Comparison of ENCODE assay signal across 1 cellular context in the genomic region with DNA sequence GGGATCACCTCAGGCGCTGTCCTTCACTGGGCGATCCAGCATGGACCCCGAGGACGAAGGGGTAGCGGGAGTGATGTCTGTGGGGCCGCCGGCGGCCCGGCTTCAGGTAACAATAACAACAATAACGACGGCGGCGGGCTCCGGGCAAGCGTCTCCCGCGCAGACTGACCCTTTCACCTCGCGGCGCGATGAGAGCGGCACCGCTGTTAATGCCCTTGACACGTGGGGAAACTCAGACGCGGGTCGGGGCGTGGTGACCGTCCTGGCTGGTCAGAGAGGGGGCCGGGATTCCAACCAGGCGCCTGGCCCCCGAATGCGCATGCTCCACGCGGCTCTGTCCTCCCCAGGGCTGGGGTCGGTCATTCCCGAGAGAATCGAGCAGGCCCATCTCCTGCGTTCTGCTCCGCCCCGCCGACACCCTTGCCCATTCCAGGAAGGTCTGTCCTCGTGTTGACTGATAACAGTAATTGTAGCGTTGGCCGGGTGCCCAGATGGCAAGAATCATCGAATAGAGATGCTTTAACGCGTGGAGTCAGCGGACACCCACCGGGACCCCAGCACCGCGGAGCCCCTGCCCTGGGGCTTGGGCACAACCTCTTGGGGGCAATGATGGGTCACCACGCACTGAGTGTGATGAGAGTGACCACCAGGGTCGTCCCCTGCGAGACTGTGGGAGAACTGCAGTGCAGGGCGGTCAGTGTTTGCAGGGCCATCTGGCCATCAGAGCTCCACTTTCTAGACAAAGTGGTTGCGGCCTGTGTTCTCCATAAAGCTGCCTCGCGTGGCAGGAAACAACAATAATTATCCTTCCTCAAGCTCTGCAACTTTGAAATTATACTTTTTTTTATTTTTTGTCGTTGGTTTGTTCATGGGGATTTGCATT.
TF ChIP-seq lines count a peak whose summit lies in the region.

No MANE protein-coding gene starts in this region.

TF ChIP-seq in HepG2, 621 proteins besides CTCF, POLR2A, EP300 and RAD21 (continued from another document and continues in another):
- TF ChIP-seq CEBPB (IDR thresholded peaks at IDR 0.05; ENCODE audit: borderline replicate concordance, low read depth, low read length) = no peak
- TF ChIP-seq IRF2 (CRISPR knock-in tag; IDR thresholded peaks at IDR 0.05) = 0 out of 2 replicates have a peak, but pooled peaks have one; percentile 5
- no peak for TF ChIP-seq ETV6 (CRISPR knock-in tag; conservative IDR thresholded peaks at IDR 0.05)
- peak; percentile 75 for TF ChIP-seq ZFP90 (CRISPR knock-in tag; IDR thresholded peaks at IDR 0.05; ENCODE audit: borderline replicate concordance)
- no peak for TF ChIP-seq ZBTB3 (CRISPR knock-in tag; IDR thresholded peaks at IDR 0.05; ENCODE audit: borderline replicate concordance, low read depth)
- no peak for TF ChIP-seq KLF16 (CRISPR knock-in tag; IDR thresholded peaks at IDR 0.05)
- no peak for TF ChIP-seq ZNF878 (CRISPR knock-in tag; IDR thresholded peaks at IDR 0.05)
- TF ChIP-seq NFE2L2 (IDR thresholded peaks at IDR 0.05; ENCODE audit: low read length) = no peak
- TF ChIP-seq, protein P1, sequence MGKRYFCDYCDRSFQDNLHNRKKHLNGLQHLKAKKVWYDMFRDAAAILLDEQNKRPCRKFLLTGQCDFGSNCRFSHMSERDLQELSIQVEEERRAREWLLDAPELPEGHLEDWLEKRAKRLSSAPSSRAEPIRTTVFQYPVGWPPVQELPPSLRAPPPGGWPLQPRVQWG (CRISPR knock-in tag; IDR thresholded peaks at IDR 0.05; ENCODE audit: borderline replicate concordance, low read depth) = no peak
- peak; percentile 74; the same call in 1 of the 2 replicates for TF ChIP-seq ZNF33B (CRISPR knock-in tag; IDR thresholded peaks at IDR 0.05)
- TF ChIP-seq, protein P2, sequence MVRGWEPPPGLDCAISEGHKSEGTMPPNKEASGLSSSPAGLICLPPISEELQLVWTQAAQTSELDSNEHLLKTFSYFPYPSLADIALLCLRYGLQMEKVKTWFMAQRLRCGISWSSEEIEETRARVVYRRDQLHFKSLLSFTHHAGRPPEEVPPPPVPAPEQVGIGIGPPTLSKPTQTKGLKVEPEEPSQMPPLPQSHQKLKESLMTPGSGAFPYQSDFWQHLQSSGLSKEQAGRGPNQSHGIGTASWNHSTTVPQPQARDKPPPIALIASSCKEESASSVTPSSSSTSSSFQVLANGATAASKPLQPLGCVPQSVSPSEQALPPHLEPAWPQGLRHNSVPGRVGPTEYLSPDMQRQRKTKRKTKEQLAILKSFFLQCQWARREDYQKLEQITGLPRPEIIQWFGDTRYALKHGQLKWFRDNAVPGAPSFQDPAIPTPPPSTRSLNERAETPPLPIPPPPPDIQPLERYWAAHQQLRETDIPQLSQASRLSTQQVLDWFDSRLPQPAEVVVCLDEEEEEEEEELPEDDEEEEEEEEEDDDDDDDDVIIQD (CRISPR knock-in tag; IDR thresholded peaks at IDR 0.05; ENCODE audit: low read depth) = no peak
- TF ChIP-seq MXI1 (IDR thresholded peaks at IDR 0.05; ENCODE audit: borderline replicate concordance, low read depth, low read length) = 0 out of 3 replicates have a peak, but pooled peaks have one; percentile 51
- TF ChIP-seq DMAP1 (CRISPR knock-in tag; IDR thresholded peaks at IDR 0.05) = peak; percentile 77
- TF ChIP-seq, protein P3, sequence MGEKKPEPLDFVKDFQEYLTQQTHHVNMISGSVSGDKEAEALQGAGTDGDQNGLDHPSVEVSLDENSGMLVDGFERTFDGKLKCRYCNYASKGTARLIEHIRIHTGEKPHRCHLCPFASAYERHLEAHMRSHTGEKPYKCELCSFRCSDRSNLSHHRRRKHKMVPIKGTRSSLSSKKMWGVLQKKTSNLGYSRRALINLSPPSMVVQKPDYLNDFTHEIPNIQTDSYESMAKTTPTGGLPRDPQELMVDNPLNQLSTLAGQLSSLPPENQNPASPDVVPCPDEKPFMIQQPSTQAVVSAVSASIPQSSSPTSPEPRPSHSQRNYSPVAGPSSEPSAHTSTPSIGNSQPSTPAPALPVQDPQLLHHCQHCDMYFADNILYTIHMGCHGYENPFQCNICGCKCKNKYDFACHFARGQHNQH (CRISPR knock-in tag; IDR thresholded peaks at IDR 0.05) = no peak; the same call in 1 of the 2 replicates
- no peak for TF ChIP-seq PPARG (CRISPR knock-in tag; conservative IDR thresholded peaks at IDR 0.05)
- no peak for TF ChIP-seq GTF2F1 (IDR thresholded peaks at IDR 0.05; ENCODE audit: low read length)
- no peak for TF ChIP-seq XBP1 (CRISPR knock-in tag; IDR thresholded peaks at IDR 0.05)
- TF ChIP-seq GATAD1 (CRISPR knock-in tag; IDR thresholded peaks at IDR 0.05) = no peak
- TF ChIP-seq NFE2 (CRISPR knock-in tag; IDR thresholded peaks at IDR 0.05) = no peak
- TF ChIP-seq ZC3H13 (CRISPR knock-in tag; IDR thresholded peaks at IDR 0.05) = no peak
- TF ChIP-seq SUZ12 (IDR thresholded peaks at IDR 0.05; ENCODE audit: low read depth, low read length) = no peak
- TF ChIP-seq, protein P4, sequence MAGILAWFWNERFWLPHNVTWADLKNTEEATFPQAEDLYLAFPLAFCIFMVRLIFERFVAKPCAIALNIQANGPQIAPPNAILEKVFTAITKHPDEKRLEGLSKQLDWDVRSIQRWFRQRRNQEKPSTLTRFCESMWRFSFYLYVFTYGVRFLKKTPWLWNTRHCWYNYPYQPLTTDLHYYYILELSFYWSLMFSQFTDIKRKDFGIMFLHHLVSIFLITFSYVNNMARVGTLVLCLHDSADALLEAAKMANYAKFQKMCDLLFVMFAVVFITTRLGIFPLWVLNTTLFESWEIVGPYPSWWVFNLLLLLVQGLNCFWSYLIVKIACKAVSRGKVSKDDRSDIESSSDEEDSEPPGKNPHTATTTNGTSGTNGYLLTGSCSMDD (CRISPR knock-in tag; IDR thresholded peaks at IDR 0.05) = no peak
- no peak for TF ChIP-seq TEAD3 (CRISPR knock-in tag; optimal IDR thresholded peaks at IDR 0.05; ENCODE audit: borderline replicate concordance)
- no peak for TF ChIP-seq NCOA2 (CRISPR knock-in tag; IDR thresholded peaks at IDR 0.05)
- TF ChIP-seq ZNF557 (CRISPR knock-in tag; IDR thresholded peaks at IDR 0.05) = no peak
- TF ChIP-seq ZNF563 (CRISPR knock-in tag; IDR thresholded peaks at IDR 0.05) = no peak
- TF ChIP-seq CENPT (CRISPR knock-in tag; IDR thresholded peaks at IDR 0.05; ENCODE audit: low read depth) = no peak
- TF ChIP-seq, protein P5, sequence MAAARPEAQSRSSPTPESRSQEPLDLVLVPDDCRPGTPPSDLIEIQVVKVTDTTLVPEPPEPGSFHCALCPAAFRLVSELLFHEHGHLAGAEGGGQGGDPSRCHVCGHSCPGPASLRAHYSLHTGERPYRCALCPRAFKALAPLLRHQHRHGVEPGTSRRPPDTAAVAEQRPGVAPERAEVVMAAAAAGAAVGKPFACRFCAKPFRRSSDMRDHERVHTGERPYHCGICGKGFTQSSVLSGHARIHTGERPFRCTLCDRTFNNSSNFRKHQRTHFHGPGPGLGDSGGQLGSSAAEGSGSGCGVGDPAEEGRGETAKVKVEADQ (CRISPR knock-in tag; IDR thresholded peaks at IDR 0.05; ENCODE audit: borderline replicate concordance) = peak; percentile 89
- TF ChIP-seq, protein P6, sequence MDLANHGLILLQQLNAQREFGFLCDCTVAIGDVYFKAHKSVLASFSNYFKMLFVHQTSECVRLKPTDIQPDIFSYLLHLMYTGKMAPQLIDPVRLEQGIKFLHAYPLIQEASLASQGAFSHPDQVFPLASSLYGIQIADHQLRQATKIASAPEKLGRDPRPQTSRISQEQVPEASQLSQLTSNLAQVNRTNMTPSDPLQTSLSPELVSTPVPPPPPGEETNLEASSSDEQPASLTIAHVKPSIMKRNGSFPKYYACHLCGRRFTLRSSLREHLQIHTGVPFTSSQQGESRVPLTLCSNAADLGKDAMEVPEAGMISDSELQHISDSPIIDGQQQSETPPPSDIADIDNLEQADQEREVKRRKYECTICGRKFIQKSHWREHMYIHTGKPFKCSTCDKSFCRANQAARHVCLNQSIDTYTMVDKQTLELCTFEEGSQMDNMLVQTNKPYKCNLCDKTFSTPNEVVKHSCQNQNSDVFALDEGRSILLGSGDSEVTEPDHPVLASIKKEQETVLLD (CRISPR knock-in tag; IDR thresholded peaks at IDR 0.05; ENCODE audit: low read depth) = no peak
- TF ChIP-seq MTF2 (CRISPR knock-in tag; IDR thresholded peaks at IDR 0.05; ENCODE audit: borderline replicate concordance) = no peak
- TF ChIP-seq, protein P7, sequence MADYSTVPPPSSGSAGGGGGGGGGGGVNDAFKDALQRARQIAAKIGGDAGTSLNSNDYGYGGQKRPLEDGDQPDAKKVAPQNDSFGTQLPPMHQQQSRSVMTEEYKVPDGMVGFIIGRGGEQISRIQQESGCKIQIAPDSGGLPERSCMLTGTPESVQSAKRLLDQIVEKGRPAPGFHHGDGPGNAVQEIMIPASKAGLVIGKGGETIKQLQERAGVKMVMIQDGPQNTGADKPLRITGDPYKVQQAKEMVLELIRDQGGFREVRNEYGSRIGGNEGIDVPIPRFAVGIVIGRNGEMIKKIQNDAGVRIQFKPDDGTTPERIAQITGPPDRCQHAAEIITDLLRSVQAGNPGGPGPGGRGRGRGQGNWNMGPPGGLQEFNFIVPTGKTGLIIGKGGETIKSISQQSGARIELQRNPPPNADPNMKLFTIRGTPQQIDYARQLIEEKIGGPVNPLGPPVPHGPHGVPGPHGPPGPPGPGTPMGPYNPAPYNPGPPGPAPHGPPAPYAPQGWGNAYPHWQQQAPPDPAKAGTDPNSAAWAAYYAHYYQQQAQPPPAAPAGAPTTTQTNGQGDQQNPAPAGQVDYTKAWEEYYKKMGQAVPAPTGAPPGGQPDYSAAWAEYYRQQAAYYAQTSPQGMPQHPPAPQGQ (CRISPR knock-in tag; IDR thresholded peaks at IDR 0.05; ENCODE audit: borderline replicate concordance) = no peak
- TF ChIP-seq, protein P8, sequence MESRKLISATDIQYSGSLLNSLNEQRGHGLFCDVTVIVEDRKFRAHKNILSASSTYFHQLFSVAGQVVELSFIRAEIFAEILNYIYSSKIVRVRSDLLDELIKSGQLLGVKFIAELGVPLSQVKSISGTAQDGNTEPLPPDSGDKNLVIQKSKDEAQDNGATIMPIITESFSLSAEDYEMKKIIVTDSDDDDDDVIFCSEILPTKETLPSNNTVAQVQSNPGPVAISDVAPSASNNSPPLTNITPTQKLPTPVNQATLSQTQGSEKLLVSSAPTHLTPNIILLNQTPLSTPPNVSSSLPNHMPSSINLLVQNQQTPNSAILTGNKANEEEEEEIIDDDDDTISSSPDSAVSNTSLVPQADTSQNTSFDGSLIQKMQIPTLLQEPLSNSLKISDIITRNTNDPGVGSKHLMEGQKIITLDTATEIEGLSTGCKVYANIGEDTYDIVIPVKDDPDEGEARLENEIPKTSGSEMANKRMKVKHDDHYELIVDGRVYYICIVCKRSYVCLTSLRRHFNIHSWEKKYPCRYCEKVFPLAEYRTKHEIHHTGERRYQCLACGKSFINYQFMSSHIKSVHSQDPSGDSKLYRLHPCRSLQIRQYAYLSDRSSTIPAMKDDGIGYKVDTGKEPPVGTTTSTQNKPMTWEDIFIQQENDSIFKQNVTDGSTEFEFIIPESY (CRISPR knock-in tag; IDR thresholded peaks at IDR 0.05) = 0 out of 2 replicates have a peak, but pooled peaks have one; percentile 18
- TF ChIP-seq, protein P9, sequence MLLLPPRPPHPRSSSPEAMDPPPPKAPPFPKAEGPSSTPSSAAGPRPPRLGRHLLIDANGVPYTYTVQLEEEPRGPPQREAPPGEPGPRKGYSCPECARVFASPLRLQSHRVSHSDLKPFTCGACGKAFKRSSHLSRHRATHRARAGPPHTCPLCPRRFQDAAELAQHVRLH (CRISPR knock-in tag; IDR thresholded peaks at IDR 0.05; ENCODE audit: borderline replicate concordance, low read depth) = no peak
- TF ChIP-seq ARNTL (CRISPR knock-in tag; IDR thresholded peaks at IDR 0.05) = no peak; the same call in 1 of the 2 replicates
- TF ChIP-seq MZF1 (CRISPR knock-in tag; IDR thresholded peaks at IDR 0.05; ENCODE audit: borderline replicate concordance) = no peak; the same call in 1 of the 2 replicates
- no peak for TF ChIP-seq FOXP1 (IDR thresholded peaks at IDR 0.05)
- no peak for TF ChIP-seq FOXP1 (CRISPR knock-in tag; IDR thresholded peaks at IDR 0.05)
- no peak for TF ChIP-seq ZMYM3 (CRISPR knock-in tag; IDR thresholded peaks at IDR 0.05)
- no peak; the same call in 1 of the 2 replicates for TF ChIP-seq KAT7 (CRISPR knock-in tag; IDR thresholded peaks at IDR 0.05; ENCODE audit: borderline replicate concordance)
- TF ChIP-seq, protein P10, sequence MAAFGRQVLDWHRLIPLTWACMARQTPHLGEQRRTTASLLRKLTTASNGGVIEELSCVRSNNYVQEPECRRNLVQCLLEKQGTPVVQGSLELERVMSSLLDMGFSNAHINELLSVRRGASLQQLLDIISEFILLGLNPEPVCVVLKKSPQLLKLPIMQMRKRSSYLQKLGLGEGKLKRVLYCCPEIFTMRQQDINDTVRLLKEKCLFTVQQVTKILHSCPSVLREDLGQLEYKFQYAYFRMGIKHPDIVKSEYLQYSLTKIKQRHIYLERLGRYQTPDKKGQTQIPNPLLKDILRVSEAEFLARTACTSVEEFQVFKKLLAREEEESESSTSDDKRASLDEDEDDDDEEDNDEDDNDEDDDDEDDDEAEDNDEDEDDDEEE (CRISPR knock-in tag; IDR thresholded peaks at IDR 0.05) = no peak; the same call in 1 of the 2 replicates
- no peak for TF ChIP-seq ZBTB7A (CRISPR knock-in tag; IDR thresholded peaks at IDR 0.05)
- TF ChIP-seq, protein P11, sequence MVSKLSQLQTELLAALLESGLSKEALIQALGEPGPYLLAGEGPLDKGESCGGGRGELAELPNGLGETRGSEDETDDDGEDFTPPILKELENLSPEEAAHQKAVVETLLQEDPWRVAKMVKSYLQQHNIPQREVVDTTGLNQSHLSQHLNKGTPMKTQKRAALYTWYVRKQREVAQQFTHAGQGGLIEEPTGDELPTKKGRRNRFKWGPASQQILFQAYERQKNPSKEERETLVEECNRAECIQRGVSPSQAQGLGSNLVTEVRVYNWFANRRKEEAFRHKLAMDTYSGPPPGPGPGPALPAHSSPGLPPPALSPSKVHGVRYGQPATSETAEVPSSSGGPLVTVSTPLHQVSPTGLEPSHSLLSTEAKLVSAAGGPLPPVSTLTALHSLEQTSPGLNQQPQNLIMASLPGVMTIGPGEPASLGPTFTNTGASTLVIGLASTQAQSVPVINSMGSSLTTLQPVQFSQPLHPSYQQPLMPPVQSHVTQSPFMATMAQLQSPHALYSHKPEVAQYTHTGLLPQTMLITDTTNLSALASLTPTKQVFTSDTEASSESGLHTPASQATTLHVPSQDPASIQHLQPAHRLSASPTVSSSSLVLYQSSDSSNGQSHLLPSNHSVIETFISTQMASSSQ (IDR thresholded peaks at IDR 0.05; ENCODE audit: low read depth) = no peak
- TF ChIP-seq, protein P11 (CRISPR knock-in tag; IDR thresholded peaks at IDR 0.05; ENCODE audit: borderline replicate concordance) = no peak; the same call in 1 of the 2 replicates
- no peak for TF ChIP-seq ZNF713 (CRISPR knock-in tag; IDR thresholded peaks at IDR 0.05)
- TF ChIP-seq NFIB (CRISPR knock-in tag; IDR thresholded peaks at IDR 0.05; ENCODE audit: borderline replicate concordance) = no peak
- no peak for TF ChIP-seq ZNF720 (CRISPR knock-in tag; IDR thresholded peaks at IDR 0.05)
- no peak for TF ChIP-seq ZNF749 (CRISPR knock-in tag; IDR thresholded peaks at IDR 0.05; ENCODE audit: borderline replicate concordance)
